In genomic region chr2:218406209-218406948, GRCh38 we compare ENCODE assay signal across 8 cellular contexts. TPM values are rescaled to one million over a fixed set of nuclear protein-coding genes. Genes with fewer than 3 reads are reported as not detected.
A peak's percentile ranks its signal among the peaks of the same experiment; 100 is the strongest.
DNase-seq lines count a peak whose midpoint lies in the region; ATAC-seq and TF ChIP-seq lines count a peak whose summit lies in the region.

No MANE protein-coding gene starts in this region.

- no peak for TF ChIP-seq POLR2A in adrenal gland (IDR thresholded peaks at IDR 0.05)

- H3K9me3 ChIP-seq in adrenal gland (replicated peaks in 1 of 3): no peaks in the 10 kb centered on the region
- no peaks in the 10 kb centered on the region for H3K9me3 ChIP-seq in heart right ventricle
- H3K9me3 ChIP-seq in upper lobe of right lung: no peaks in the 10 kb centered on the region

- H3K4me1 ChIP-seq in adrenal gland (replicated peaks in 1 of 2): peaks cover 17 to 44% of the 10 kb centered on the region in 2 donors
- H3K4me1 ChIP-seq in heart right ventricle: peaks cover 27 to 63% (median 50%) of the 10 kb centered on the region in 9 donors
- peaks cover 40% of the 10 kb centered on the region for H3K4me1 ChIP-seq in upper lobe of right lung

- peaks cover 0 to 34% of the 10 kb centered on the region in 2 donors for H3K36me3 ChIP-seq in adrenal gland (replicated peaks in 1 of 2)
- peaks cover 0 to 41% (median 35%) of the 10 kb centered on the region in 9 donors for H3K36me3 ChIP-seq in heart right ventricle
- H3K36me3 ChIP-seq in upper lobe of right lung: peaks cover 39% of the 10 kb centered on the region

- H3K4me1 Mint-ChIP-seq in progenitor cell of endocrine pancreas (ENCODE audit: low read depth): peaks cover 13% of the 10 kb centered on the region

- in situ Hi-C loops in GM13977 (cut with MboI; ENCODE audit: low pct_unique_long_range_greater_than_20kb, low sequenced_read_pairs, unreplicated experiment): loop anchor here (10.0 to 25.0 kb wide), 2 partner anchors 238 to 431 kb away; partner anchors contain the start of gene PRKAG3

- H3K27ac Mint-ChIP-seq in progenitor cell of endocrine pancreas: peak overlapping the region; percentile 95

- no peaks in the 10 kb centered on the region for H3K27me3 Mint-ChIP-seq in progenitor cell of endocrine pancreas

- peaks cover 3% of the 10 kb centered on the region for H3K36me3 Mint-ChIP-seq in progenitor cell of endocrine pancreas (ENCODE audit: insufficient read depth)

- intact Hi-C loops in adrenal gland (cut with DNase I) (loop anchor here in 1 of 2 donors (10.0 kb wide), 1 partner anchor 238 kb away; no protein-coding TSS in a partner anchor), heart right ventricle (cut with DNase I) (loop anchor here in 8 of 10 donors (2.0 to 10.0 kb wide), 9 partner anchors 56 to 251 kb away; partner anchors contain the start of genes BCS1L (in 3 of the 8) and ZNF142 (in 3 of the 8)), upper lobe of right lung (cut with DNase I) (no loop called here)

- TF ChIP-seq CTCF in GM13977 (IDR thresholded peaks at IDR 0.05; ENCODE audit: extremely low read depth, insufficient read depth, missing control alignments) (peak; percentile 90), adrenal gland (IDR thresholded peaks at IDR 0.05) (peak; percentile 57 to 87 (median 81)), heart right ventricle (IDR thresholded peaks at IDR 0.05) (peak; percentile 55 to 88 (median 78)), progenitor cell of endocrine pancreas (IDR thresholded peaks at IDR 0.05; ENCODE audit: unreplicated experiment) (peak; percentile 69), upper lobe of right lung (IDR thresholded peaks at IDR 0.05) (peak; percentile 74)

- peak overlapping the region; percentile 75 for H3K4me3 Mint-ChIP-seq in progenitor cell of endocrine pancreas (ENCODE audit: low read depth)

- peak; percentile 96 for DNase-seq in GM13977 (ENCODE audit: low spot score)
- DNase-seq in NCI-H1436 treated with DMSO at 0.1 percent for 48 hours (lab: John Stamatoyannopoulos, UW): peak; percentile 71
- DNase-seq in SW480 (ENCODE audit: low spot score): peak; percentile 95
- peak; percentile 97 to 98 (median 98) for DNase-seq in adrenal gland
- peak; percentile 97 to 99 for DNase-seq in heart right ventricle
- DNase-seq in progenitor cell of endocrine pancreas (ENCODE audit: low spot score, unreplicated experiment): peak; percentile 97
- DNase-seq in upper lobe of right lung: peak; percentile 99

- ATAC-seq in HG02870 (IDR thresholded peaks at IDR 0.05; ENCODE audit: unreplicated experiment) (peak; percentile 69), heart right ventricle (peak; percentile 86 to 92 (median 88)), upper lobe of right lung (peak; percentile 92)

- H3K9me3 Mint-ChIP-seq in progenitor cell of endocrine pancreas (ENCODE audit: low read depth): no peaks in the 10 kb centered on the region

- H3K27ac ChIP-seq in adrenal gland: peak overlapping the region; percentile 46 to 94 (median 68)
- H3K27ac ChIP-seq in heart right ventricle: peak overlapping the region; percentile 81 to 95 (median 92)
- peak overlapping the region; percentile 86 for H3K27ac ChIP-seq in upper lobe of right lung

- H3K4me3 ChIP-seq in adrenal gland (peak overlapping the region in 3 of 4 donors; percentile 14 to 54 (median 25)), heart right ventricle (peak overlapping the region; percentile 19 to 63 (median 50)), upper lobe of right lung (peak overlapping the region; percentile 53)

- WGBS in adrenal gland, 4 donors: 0 to 1% (median 1%) methylated on average over 8 to 56 of the region's 56 CpGs
- WGBS in heart right ventricle, 2 donors: 1% methylated on average over 43 to 56 of the region's 56 CpGs

- H3K27me3 ChIP-seq in adrenal gland (no peaks in the 10 kb centered on the region), heart right ventricle (no peaks in the 10 kb centered on the region), upper lobe of right lung (no peaks in the 10 kb centered on the region)

RNA-seq across cellular contexts. Expression of gene CTDSP1, which starts 6.7 kb away (rescaled TPM):
- total RNA-seq in adrenal gland (100 to 1,000 TPM in 6 of 8 donors, 10 to 100 TPM in 2; 62.7 to 161 (median 124) TPM), heart right ventricle (100 to 1,000 TPM in 2 of 10 donors, 10 to 100 TPM in 8; 77.9 to 118 (median 89.5) TPM), progenitor cell of endocrine pancreas (102 and 108 TPM in 2 replicates), upper lobe of right lung (169 TPM)
- polyA plus RNA-seq in adrenal gland (100 to 1,000 TPM in 1 of 3 donors, 10 to 100 TPM in 2; 34.0 to 119 (median 98.9) TPM), heart right ventricle (10 to 100 TPM; 84.2 to 95.0 TPM)

RNA-seq across cellular contexts. Expression of gene VIL1, which starts 12.5 kb away (rescaled TPM):
- total RNA-seq in adrenal gland: under 1 TPM in 2 of 8 donors, not detected in 6; 0.47 to 0.53 TPM
- polyA plus RNA-seq in adrenal gland: under 1 TPM; 0.09 to 0.40 (median 0.10) TPM
- not detected for total RNA-seq in heart right ventricle
- under 1 TPM in 1 of 2 donors, not detected in 1; 0.06 TPM for polyA plus RNA-seq in heart right ventricle
- total RNA-seq in progenitor cell of endocrine pancreas: 281 and 305 TPM in 2 replicates
- not detected for total RNA-seq in upper lobe of right lung

RNA-seq across cellular contexts. Expression of gene SLC11A1, which starts 24.3 kb away (rescaled TPM):
- total RNA-seq in adrenal gland (10 to 100 TPM in 7 of 8 donors, 1 to 10 TPM in 1; 6.2 to 83.6 (median 40.0) TPM), heart right ventricle (1 to 10 TPM in 9 of 10 donors, under 1 TPM in 1; 0.64 to 9.1 (median 4.0) TPM), progenitor cell of endocrine pancreas (0.33 and 0.34 TPM in 2 replicates), upper lobe of right lung (302 TPM)
- polyA plus RNA-seq in adrenal gland (10 to 100 TPM in 2 of 3 donors, 1 to 10 TPM in 1; 6.3 to 89.9 (median 31.8) TPM), heart right ventricle (1 to 10 TPM; 4.5 to 8.0 TPM)

RNA-seq across cellular contexts. Expression of gene CATIP, which starts 49.7 kb away (rescaled TPM):
- total RNA-seq in adrenal gland: 1 to 10 TPM in 1 of 8 donors, under 1 TPM in 3, not detected in 4; 0.46 to 3.2 (median 0.57) TPM
- 1 to 10 TPM in 1 of 3 donors, under 1 TPM in 2; 0.11 to 2.4 (median 0.27) TPM for polyA plus RNA-seq in adrenal gland
- total RNA-seq in heart right ventricle: not detected
- under 1 TPM in 1 of 2 donors, not detected in 1; 0.04 TPM for polyA plus RNA-seq in heart right ventricle
- total RNA-seq in progenitor cell of endocrine pancreas: 3.3 and 3.8 TPM in 2 replicates
- total RNA-seq in upper lobe of right lung: 0.64 TPM

Comparison
In these comparisons a context has a peak if more than half of its experiments do, and no peak if none do; other contexts are left out.
1. Peak in every context shown above with its lines: DNase-seq, ATAC-seq, H3K4me3 ChIP-seq and H3K27ac ChIP-seq.
2. RNA of gene VIL1, which starts 12.5 kb away (total RNA-seq): 281 to 305 TPM in progenitor cell of endocrine pancreas; not detected in upper lobe of right lung (single experiment), 0.47 to 0.53 TPM in adrenal gland and not detected in heart right ventricle; every median in the first group is over 100 times any median in the second.